22 cellular contexts compared by ENCODE assay signal in the genomic region with DNA sequence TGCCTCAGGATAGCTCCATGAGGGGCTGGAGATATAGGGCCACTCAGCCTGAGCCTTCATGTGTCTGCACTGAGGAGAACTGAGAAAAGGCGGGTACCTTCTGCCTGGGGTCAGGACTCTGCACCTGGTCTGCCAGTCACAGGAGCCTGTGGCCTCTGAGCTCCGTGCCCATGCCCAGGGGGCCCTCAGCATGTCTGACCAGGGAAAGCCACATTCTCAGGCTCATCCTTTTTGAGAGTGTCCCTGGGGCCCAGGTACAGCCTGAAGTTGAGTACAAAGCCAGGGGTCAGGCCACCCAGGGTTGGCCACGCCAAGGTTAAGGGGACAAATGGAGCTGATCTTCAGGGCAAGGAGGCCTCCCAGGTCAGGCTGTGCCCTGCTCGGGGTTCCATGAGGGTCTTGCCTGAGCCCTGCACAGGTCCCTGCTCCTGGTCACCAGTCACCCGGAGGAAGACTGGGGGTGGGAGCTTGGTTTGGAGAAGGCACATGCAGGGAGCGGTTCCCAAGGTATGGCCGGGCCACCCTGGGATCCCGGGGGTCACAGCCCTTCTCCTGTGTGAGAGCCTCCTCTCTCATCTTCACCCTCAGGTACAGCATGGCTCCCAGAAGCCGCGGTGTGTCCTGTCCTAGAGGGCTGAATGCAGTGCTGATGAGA. TPM values are rescaled to one million over a fixed set of nuclear protein-coding genes. Genes with fewer than 3 reads are reported as not detected.
A peak's percentile ranks its signal among the peaks of the same experiment; 100 is the strongest.
DNase-seq lines count a peak whose midpoint lies in the region; ATAC-seq and TF ChIP-seq lines count a peak whose summit lies in the region.
"Had no signal": no experiment of that assay in that cellular context is flagged by ENCODE, and none has a peak within 500 bp of the region (broad histone marks: within the 10 kb centered on the region; RNA-seq: fewer than 3 reads in every experiment).

No MANE protein-coding gene starts in this region.

- in situ Hi-C loops in GM13977 (cut with MboI; ENCODE audit: low pct_unique_long_range_greater_than_20kb, low sequenced_read_pairs, unreplicated experiment): loop anchor here (10.0 kb wide), 1 partner anchor 46 kb away; a partner anchor contains a TSS

- no peak for ATAC-seq in natural killer cell treated with Interleukin-12 subunit alpha and Interleukin-12 subunit beta and Interleukin-15 and Interleukin-18, amount 100 ng/mL, for 72 hours
- ATAC-seq in natural killer cell: no peak
- no peak for ATAC-seq in GM18858 (IDR thresholded peaks at IDR 0.05; ENCODE audit: unreplicated experiment)
- ATAC-seq: GM23338 had no signal

- intact Hi-C loops in natural killer cell (cut with micrococcal nuclease): no loop called here
- intact Hi-C loops in dendritic cell treated with granulocyte-macrophage colony-stimulating factor and Interleukin-4, amounts not matched to agents 40 ng/mL and 50 ng/mL, for 4 days (cut with micrococcal nuclease): no loop called here

- no peak overlapping the region for H3K27ac Mint-ChIP-seq in natural killer cell treated with Interleukin-12 subunit alpha and Interleukin-12 subunit beta and Interleukin-15 and Interleukin-18, amount 100 ng/mL, for 72 hours
- H3K27ac Mint-ChIP-seq in natural killer cell: no peak overlapping the region
- H3K27ac Mint-ChIP-seq in dendritic cell treated with granulocyte-macrophage colony-stimulating factor and Interleukin-4, amounts not matched to agents 40 ng/mL and 50 ng/mL, for 4 days: peak overlapping the region; percentile 30
- H3K27ac Mint-ChIP-seq: CD4-positive, alpha-beta memory T cell; GM23338; HFFc6 had no signal

- H3K4me1 Mint-ChIP-seq in natural killer cell treated with Interleukin-12 subunit alpha and Interleukin-12 subunit beta and Interleukin-15 and Interleukin-18, amount 100 ng/mL, for 72 hours (ENCODE audit: low read depth in 2 of 2): peaks cover 2% of the 10 kb centered on the region in 2 donors
- H3K4me1 Mint-ChIP-seq in natural killer cell: peaks cover 0 to 2% of the 10 kb centered on the region in 2 donors
- H3K4me1 Mint-ChIP-seq in dendritic cell treated with granulocyte-macrophage colony-stimulating factor and Interleukin-4, amounts not matched to agents 40 ng/mL and 50 ng/mL, for 4 days (ENCODE audit: low read depth): peaks cover 16% of the 10 kb centered on the region

- H3K27me3 Mint-ChIP-seq in natural killer cell treated with Interleukin-12 subunit alpha and Interleukin-12 subunit beta and Interleukin-15 and Interleukin-18, amount 100 ng/mL, for 72 hours: no peaks in the 10 kb centered on the region
- H3K27me3 Mint-ChIP-seq in natural killer cell (ENCODE audit: low read depth in 2 of 2): no peaks in the 10 kb centered on the region
- peaks cover 34% of the 10 kb centered on the region for H3K27me3 Mint-ChIP-seq in dendritic cell treated with granulocyte-macrophage colony-stimulating factor and Interleukin-4, amounts not matched to agents 40 ng/mL and 50 ng/mL, for 4 days
- H3K27me3 Mint-ChIP-seq: CD4-positive, alpha-beta memory T cell had no signal

- TF ChIP-seq CTCF in natural killer cell (IDR thresholded peaks at IDR 0.05) (no peak), GM13977 (IDR thresholded peaks at IDR 0.05; ENCODE audit: extremely low read depth, insufficient read depth, missing control alignments) (no peak)

- peak; percentile 53 for DNase-seq in natural killer cell treated with Interleukin-12 subunit alpha and Interleukin-12 subunit beta and Interleukin-15 and Interleukin-18, amount 100 ng/mL, for 72 hours (ENCODE audit: low spot score)
- no peak for DNase-seq in natural killer cell
- DNase-seq in GM13977 (ENCODE audit: low spot score): peak; percentile 17
- no peak for DNase-seq in activated CD4-positive, alpha-beta T cell treated with anti-CD3 and anti-CD28 coated beads for 1 hour
- DNase-seq in NCI-H2196 treated with DMSO at 0.1 percent for 48 hours (lab: John Stamatoyannopoulos, UW; ENCODE audit: unreplicated experiment): no peak
- DNase-seq: C1 segment of cervical spinal cord, Caco-2, HFFc6, IMR-90, MM.1S, NCI-H1048, NCI-H1417 treated with DMSO at 0.1 percent for 48 hours, NCI-H1694 treated with DMSO at 0.1 percent for 48 hours, NCI-H2081, NCI-H226, NCI-H510A, NCI-H69, SHP77 had no signal

- no peaks in the 10 kb centered on the region for H3K36me3 Mint-ChIP-seq in natural killer cell treated with Interleukin-12 subunit alpha and Interleukin-12 subunit beta and Interleukin-15 and Interleukin-18, amount 100 ng/mL, for 72 hours
- no peaks in the 10 kb centered on the region for H3K36me3 Mint-ChIP-seq in natural killer cell
- H3K36me3 Mint-ChIP-seq in dendritic cell treated with granulocyte-macrophage colony-stimulating factor and Interleukin-4, amounts not matched to agents 40 ng/mL and 50 ng/mL, for 4 days (ENCODE audit: low read depth): no peaks in the 10 kb centered on the region
- H3K36me3 Mint-ChIP-seq: CD4-positive, alpha-beta memory T cell had no signal

- H3K9me3 Mint-ChIP-seq in natural killer cell treated with Interleukin-12 subunit alpha and Interleukin-12 subunit beta and Interleukin-15 and Interleukin-18, amount 100 ng/mL, for 72 hours: no peaks in the 10 kb centered on the region
- no peaks in the 10 kb centered on the region for H3K9me3 Mint-ChIP-seq in natural killer cell
- no peaks in the 10 kb centered on the region for H3K9me3 Mint-ChIP-seq in dendritic cell treated with granulocyte-macrophage colony-stimulating factor and Interleukin-4, amounts not matched to agents 40 ng/mL and 50 ng/mL, for 4 days
- H3K9me3 Mint-ChIP-seq: CD4-positive, alpha-beta memory T cell; GM23338; HFFc6 had no signal

- no peak overlapping the region for H3K4me3 Mint-ChIP-seq in natural killer cell treated with Interleukin-12 subunit alpha and Interleukin-12 subunit beta and Interleukin-15 and Interleukin-18, amount 100 ng/mL, for 72 hours
- H3K4me3 Mint-ChIP-seq in natural killer cell: no peak overlapping the region
- no peak overlapping the region for H3K4me3 Mint-ChIP-seq in dendritic cell treated with granulocyte-macrophage colony-stimulating factor and Interleukin-4, amounts not matched to agents 40 ng/mL and 50 ng/mL, for 4 days
- H3K4me3 Mint-ChIP-seq: GM23338, HFFc6 had no signal

RNA-seq across cellular contexts. Expression of a gene that starts 6.0 kb away (rescaled TPM):
- total RNA-seq in natural killer cell treated with Interleukin-12 subunit alpha and Interleukin-12 subunit beta and Interleukin-15 and Interleukin-18, amount 100 ng/mL, for 72 hours: 1 to 10 TPM; 2.2 TPM
- 1 to 10 TPM; 3.1 to 5.0 (median 4.5) TPM for total RNA-seq in natural killer cell

RNA-seq across cellular contexts. Expression of a gene that starts 13.4 kb away (rescaled TPM):
- 1 to 10 TPM; 4.4 to 5.5 TPM for total RNA-seq in natural killer cell treated with Interleukin-12 subunit alpha and Interleukin-12 subunit beta and Interleukin-15 and Interleukin-18, amount 100 ng/mL, for 72 hours
- 10 to 100 TPM in 2 of 3 donors, 1 to 10 TPM in 1; 6.0 to 34.7 (median 18.9) TPM for total RNA-seq in natural killer cell

RNA-seq across cellular contexts. Expression of a gene that starts 22.3 kb away (rescaled TPM):
- total RNA-seq in natural killer cell treated with Interleukin-12 subunit alpha and Interleukin-12 subunit beta and Interleukin-15 and Interleukin-18, amount 100 ng/mL, for 72 hours: 100 to 1,000 TPM in 1 of 2 donors, 10 to 100 TPM in 1; 61.1 to 100 TPM
- total RNA-seq in natural killer cell: 100 to 1,000 TPM in 1 of 3 donors, 10 to 100 TPM in 2; 76.0 to 103 (median 78.1) TPM

RNA-seq across cellular contexts. Expression of a gene that starts 50.6 kb away (rescaled TPM):
- total RNA-seq in natural killer cell treated with Interleukin-12 subunit alpha and Interleukin-12 subunit beta and Interleukin-15 and Interleukin-18, amount 100 ng/mL, for 72 hours: 10 to 100 TPM; 10.2 to 15.1 TPM
- 1 to 10 TPM; 2.2 to 3.1 (median 2.2) TPM for total RNA-seq in natural killer cell

RNA-seq across cellular contexts. Expression of a gene that starts 59.3 kb away (rescaled TPM):
- total RNA-seq in natural killer cell treated with Interleukin-12 subunit alpha and Interleukin-12 subunit beta and Interleukin-15 and Interleukin-18, amount 100 ng/mL, for 72 hours: 1 to 10 TPM; 1.6 to 9.0 TPM
- total RNA-seq in natural killer cell: 1 to 10 TPM; 2.2 to 2.5 (median 2.4) TPM

Comparison
In these comparisons a context has a peak if more than half of its experiments do, and no peak if none do; other contexts are left out.
1. DNase-seq: peak in natural killer cell treated with Interleukin-12 subunit alpha and Interleukin-12 subunit beta and Interleukin-15 and Interleukin-18, amount 100 ng/mL, for 72 hours (single experiment) and GM13977 (single experiment); none in natural killer cell (single experiment), activated CD4-positive, alpha-beta T cell treated with anti-CD3 and anti-CD28 coated beads for 1 hour (single experiment) and NCI-H2196 treated with DMSO at 0.1 percent for 48 hours (single experiment).